Comparison of ENCODE assay signal across 8 cellular contexts in the genomic region with DNA sequence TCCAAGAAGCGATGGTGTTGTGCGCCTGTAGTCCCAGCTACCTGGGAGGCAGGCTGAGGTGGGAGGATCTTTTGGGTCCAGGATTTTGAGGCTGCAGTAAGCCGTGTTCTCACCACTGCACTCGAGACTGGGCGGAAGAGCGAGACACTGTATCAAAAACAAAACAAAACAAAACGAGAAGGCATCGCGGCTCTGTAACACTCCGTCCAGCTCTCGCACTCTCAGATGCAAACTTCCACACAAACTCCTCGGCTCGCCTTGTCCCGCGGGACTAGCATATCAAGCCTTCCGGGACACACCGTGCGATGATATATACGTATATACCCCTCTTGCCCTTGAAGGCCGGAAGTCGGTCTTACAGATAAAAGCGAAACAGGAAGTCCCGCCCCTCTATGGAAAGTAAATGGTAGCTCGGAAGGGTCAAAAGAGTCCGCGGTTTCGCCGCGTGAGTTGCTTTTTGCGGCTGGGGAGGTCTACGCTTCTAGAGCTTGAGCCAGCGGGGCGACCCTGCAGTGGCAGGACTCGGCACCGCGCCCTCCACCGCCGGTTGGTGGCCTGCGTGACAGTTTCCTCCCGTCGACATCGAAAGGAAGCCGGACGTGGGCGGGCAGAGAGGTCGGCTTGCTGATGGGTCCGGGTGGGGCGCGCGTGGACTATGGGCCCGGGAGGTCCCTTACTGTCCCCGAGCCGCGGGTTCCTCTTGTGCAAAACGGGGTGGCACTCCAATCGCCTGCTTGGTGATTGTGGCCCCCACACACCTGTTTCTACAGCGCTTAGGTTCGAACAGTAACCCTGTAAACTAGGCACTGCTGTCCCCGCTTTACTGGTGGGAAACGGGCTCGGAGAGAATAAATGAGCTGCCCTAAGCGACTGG. TPM values are rescaled to one million over a fixed set of nuclear protein-coding genes. Genes with fewer than 3 reads are reported as not detected.
DNase-seq lines count a peak whose midpoint lies in the region; ATAC-seq, FAIRE-seq and TF ChIP-seq lines count a peak whose summit lies in the region.

COA6 (plus strand) TSS at position 393 of the 874 bp plus-strand sequence; CDS start at position 404, 11 bp downstream.

- H3K4me1 ChIP-seq in pancreas (peaks cover 10 to 19% (median 16%) of the 10 kb centered on the region in 3 donors), tibial artery (peaks cover 0 to 21% (median 16%) of the 10 kb centered on the region in 4 donors)

- intact Hi-C loops in Right ventricle myocardium superior (cut with DNase I) (no loop called here), pancreas (cut with DNase I) (no loop called here), tibial artery (cut with DNase I; ENCODE audit: low total_unique reads) (no loop called here)

- TF ChIP-seq CTCF in GM12865 (IDR thresholded peaks at IDR 0.05; ENCODE audit: insufficient read depth, low read depth, low read length, missing control alignments) (no peak), pancreas (IDR thresholded peaks at IDR 0.05) (no peak), tibial artery (IDR thresholded peaks at IDR 0.05) (no peak)

- no peaks in the 10 kb centered on the region for H3K9me3 ChIP-seq in pancreas
- H3K9me3 ChIP-seq in tibial artery: no peaks in the 10 kb centered on the region

- FAIRE-seq in pancreas (lab: Jason Lieb, UNC): no peak

- peak; percentile 98 for DNase-seq in GM12865 (ENCODE audit: low read depth)
- DNase-seq in NCI-H1417 (lab: John Stamatoyannopoulos, UW): peak; percentile 86 to 99 (median 95)
- peak; percentile 74 to 89 for DNase-seq in SW 1271 (lab: John Stamatoyannopoulos, UW)
- peak; percentile 79 for DNase-seq in activated naive CD8-positive, alpha-beta T cell treated with anti-CD3 and anti-CD28 coated beads, Interleukin-2, amount 50 U/mL, for 16 hours (ENCODE audit: low read depth, low spot score)
- DNase-seq in Right ventricle myocardium superior: peak; percentile 93
- peak; percentile 81 to 95 (median 86) for DNase-seq in pancreas
- peak; percentile 90 to 94 for DNase-seq in tibial artery

- H3K27me3 ChIP-seq in pancreas: no peaks in the 10 kb centered on the region
- H3K27me3 ChIP-seq in tibial artery: no peaks in the 10 kb centered on the region

- whole genome bisulfite sequencing in pancreas, 2 donors: 0% methylated on average over 62 of the region's 62 CpGs

- H3K4me3 ChIP-seq in GM12865 (ENCODE audit: low read depth, low read length): peak within 1 kb of the TSS; percentile 81
- H3K4me3 ChIP-seq in pancreas: peak within 1 kb of the TSS; percentile 42 to 89 (median 77)
- peak within 1 kb of the TSS; percentile 69 to 86 for H3K4me3 ChIP-seq in tibial artery

- ATAC-seq in HG02759 (IDR thresholded peaks at IDR 0.05; ENCODE audit: unreplicated experiment) (peak; percentile 94), Right ventricle myocardium superior (ENCODE audit: poor library complexity) (peak; percentile 97), pancreas (peak; percentile 94 to 97 (median 96))

- peaks cover 0 to 9% (median 7%) of the 10 kb centered on the region in 3 donors for H3K36me3 ChIP-seq in pancreas
- H3K36me3 ChIP-seq in tibial artery: peaks cover 0 to 22% (median 9%) of the 10 kb centered on the region in 3 donors

- H3K27ac ChIP-seq in pancreas: peak within 1 kb of the TSS; percentile 70 to 97 (median 92)
- H3K27ac ChIP-seq in tibial artery: peak within 1 kb of the TSS; percentile 88 to 90

RNA-seq across cellular contexts. Expression of gene COA6, which starts in this region (rescaled TPM):
- 42.0 TPM for total RNA-seq in Right ventricle myocardium superior
- total RNA-seq in pancreas: 10 to 100 TPM in 2 of 6 donors, 1 to 10 TPM in 4; 6.4 to 13.1 (median 9.0) TPM
- 10 to 100 TPM; 22.2 to 23.6 TPM for polyA plus RNA-seq in pancreas

Comparison
In these comparisons a context has a peak if more than half of its experiments do, and no peak if none do; other contexts are left out.
1. Peak in every context shown above with its lines: DNase-seq, ATAC-seq, H3K4me3 ChIP-seq and H3K27ac ChIP-seq.